26 cellular contexts compared by ENCODE assay signal in the genomic region with DNA sequence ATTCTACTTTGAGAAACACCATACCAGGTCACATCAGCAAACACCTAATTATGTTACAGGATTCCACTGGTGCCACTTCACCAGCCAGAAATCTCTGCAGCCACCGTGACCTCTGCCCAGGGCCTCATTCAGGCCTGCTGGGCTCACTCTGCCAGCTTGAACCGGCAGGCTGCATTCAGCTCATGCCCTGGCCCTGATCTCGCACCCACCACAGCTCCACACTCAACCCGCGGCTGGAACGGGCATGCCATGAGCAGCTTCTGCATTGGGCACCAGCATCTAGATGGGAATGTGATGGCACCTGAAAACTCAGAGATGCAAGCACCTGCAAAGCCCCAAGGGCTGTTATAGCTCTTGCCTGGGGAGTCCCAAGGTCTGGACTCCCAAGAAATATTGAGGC.
"Had no signal": no experiment of that assay in that cellular context is flagged by ENCODE, and none has a peak within 500 bp of the region (broad histone marks: within the 10 kb centered on the region; RNA-seq: fewer than 3 reads in every experiment).

No MANE protein-coding gene starts in this region.

- H3K27me3 ChIP-seq: esophagus squamous epithelium, gastrocnemius medialis, heart right ventricle, left lung had no signal

- H3K27ac ChIP-seq: coronary artery, epithelial cell of prostate, esophagus squamous epithelium, gastrocnemius medialis, heart right ventricle, left lung, lower lobe of right lung had no signal

- H3K4me3 ChIP-seq: coronary artery, esophagus squamous epithelium, gastrocnemius medialis, heart right ventricle, left lung, lower lobe of right lung, mucosa of descending colon had no signal

- H3K4me1 ChIP-seq: esophagus squamous epithelium, gastrocnemius medialis, heart right ventricle, left lung, lower lobe of right lung had no signal

- H3K9me3 ChIP-seq: esophagus squamous epithelium, gastrocnemius medialis, lower lobe of right lung, mucosa of descending colon had no signal

- ATAC-seq: effector memory CD8-positive, alpha-beta T cell; esophagus mucosa; gastrocnemius medialis; heart right ventricle; left cardiac atrium; left lung; left ventricle myocardium superior; lower lobe of right lung; mucosa of descending colon had no signal

- DNase-seq: effector CD8-positive, alpha-beta T cell; effector memory CD8-positive, alpha-beta T cell; endodermal cell; erythroblast; esophagus squamous epithelium; foreskin fibroblast; foreskin melanocyte; gastrocnemius medialis; glutamatergic neuron; head of caudate nucleus; heart right ventricle; hippocampal formation; left cardiac atrium; left lung; left ventricle myocardium superior; lower lobe of right lung; mesenchymal stem cell; mucosa of descending colon; naive B cell had no signal

- H3K36me3 ChIP-seq: esophagus squamous epithelium, gastrocnemius medialis, heart right ventricle, left lung, lower lobe of right lung had no signal

- FAIRE-seq: colon, endometrium, islet of Langerhans, keratinocyte had no signal
